In genomic region chr3:185926445-185926844, GRCh38 we compare ENCODE assay signal across 14 cellular contexts. TPM values are rescaled to one million over a fixed set of nuclear protein-coding genes. Genes with fewer than 3 reads are reported as not detected.
DNase-seq lines count a peak whose midpoint lies in the region; ATAC-seq and TF ChIP-seq lines count a peak whose summit lies in the region.
"Had no signal": no experiment of that assay in that cellular context is flagged by ENCODE, and none has a peak within 500 bp of the region (broad histone marks: within the 10 kb centered on the region; RNA-seq: fewer than 3 reads in every experiment).

No MANE protein-coding gene starts in this region.

- H3K4me2 ChIP-seq in DND-41 (ENCODE audit: insufficient read depth, low read length) (peak overlapping the region; percentile 41), PC-9 (no peak overlapping the region)

- H3K27ac Mint-ChIP-seq in neural crest cell (ENCODE audit: unreplicated experiment): no peak overlapping the region

- peaks cover 98% of the 10 kb centered on the region for H3F3A ChIP-seq in PC-9 (ENCODE audit: insufficient read depth, low read depth)

- POLR2A ChIA-PET in PC-9 (lab: Charles Lee; ENCODE audit: unreplicated experiment): interaction anchor here (0.7 kb wide), 2 partner anchors 9 to 192 kb away, joined by 3 to 18 read pairs; no protein-coding TSS in a partner anchor

- H3K27me3 Mint-ChIP-seq in neural crest cell (ENCODE audit: low read depth): peaks cover 8% of the 10 kb centered on the region

- H3K27ac ChIP-seq in DND-41 (ENCODE audit: low read length): no peak overlapping the region
- 0 out of 2 replicates have a peak overlapping the region, but pooled peaks have one; percentile 2 for H3K27ac ChIP-seq in PC-9
- H3K27ac ChIP-seq in duodenal mucosa (ENCODE audit: low read depth, low read length): no peak overlapping the region

- H3K36me3 Mint-ChIP-seq in neural crest cell (ENCODE audit: low read depth): peaks cover 43% of the 10 kb centered on the region

- no peak overlapping the region for H3K9ac ChIP-seq in DND-41 (ENCODE audit: low read depth, low read length)
- no peak overlapping the region for H3K9ac ChIP-seq in duodenal mucosa (ENCODE audit: low read depth in 1 of 2, low read length in 2 of 2)

- H3K79me2 ChIP-seq in DND-41 (ENCODE audit: insufficient read depth, low read length) (peaks cover 100% of the 10 kb centered on the region), PC-9 (ENCODE audit: low read depth) (peaks cover 100% of the 10 kb centered on the region)

- H3K4me3 ChIP-seq in DND-41 (ENCODE audit: low read depth in 1 of 2, low read length in 2 of 2) (no peak overlapping the region), PC-9 (no peak overlapping the region), duodenal mucosa (ENCODE audit: low read depth in 1 of 2, low read length in 2 of 2) (peak overlapping the region; percentile 18 to 19)

- H3K9me3 Mint-ChIP-seq in neural crest cell: no peaks in the 10 kb centered on the region

- H3K27me3 ChIP-seq in DND-41 (ENCODE audit: insufficient read depth, low read length, poor library complexity) (no peaks in the 10 kb centered on the region), PC-9 (ENCODE audit: insufficient read depth, low read depth) (no peaks in the 10 kb centered on the region), duodenal mucosa (ENCODE audit: control insufficient read depth in 1 of 2, insufficient read depth in 2 of 2, low read length in 2 of 2) (no peaks in the 10 kb centered on the region)

- TF ChIP-seq CTCF in DND-41 (IDR thresholded peaks at IDR 0.05; ENCODE audit: borderline replicate concordance, extremely low read depth, low read length, poor library complexity, severe bottlenecking) (no peak), PC-9 (conservative IDR thresholded peaks at IDR 0.05) (no peak), neural crest cell (conservative IDR thresholded peaks at IDR 0.05) (no peak)

- CTCF ChIA-PET in PC-9 (lab: Charles Lee): no interaction called here

- peaks cover 100% of the 10 kb centered on the region for H3K36me3 ChIP-seq in DND-41 (ENCODE audit: insufficient read depth, low read length)
- peaks cover 95% of the 10 kb centered on the region for H3K36me3 ChIP-seq in PC-9 (ENCODE audit: low read depth)
- peaks cover 35 to 58% of the 10 kb centered on the region in 2 donors for H3K36me3 ChIP-seq in duodenal mucosa (ENCODE audit: control insufficient read depth in 1 of 2, insufficient read depth in 2 of 2, low read length in 2 of 2)

- H3K4me1 ChIP-seq in DND-41 (ENCODE audit: insufficient read depth, low read length) (peaks cover 61% of the 10 kb centered on the region), PC-9 (replicated peaks; ENCODE audit: insufficient read depth) (peaks cover 44% of the 10 kb centered on the region), duodenal mucosa (ENCODE audit: control insufficient read depth in 1 of 2, insufficient read depth in 2 of 2, low read length in 2 of 2) (peaks cover 53 to 55% of the 10 kb centered on the region in 2 donors)

- H3K9me2 ChIP-seq in PC-9 (ENCODE audit: insufficient read depth): no peaks in the 10 kb centered on the region

- H3K4me1 Mint-ChIP-seq in neural crest cell: peaks cover 74% of the 10 kb centered on the region

- intact Hi-C loops in PC-9 (cut with micrococcal nuclease; ENCODE audit: unreplicated experiment) (no loop called here), cardiac septum (cut with DNase I) (no loop called here)

- no peak overlapping the region for H2AFZ ChIP-seq in DND-41 (ENCODE audit: low read depth, low read length)
- no peak overlapping the region for H2AFZ ChIP-seq in PC-9

- ATAC-seq in DND-41 (ENCODE audit: insufficient read depth, low read depth) (no peak), HG02642 (IDR thresholded peaks at IDR 0.05; ENCODE audit: poor library complexity, unreplicated experiment) (no peak), HG03175 (IDR thresholded peaks at IDR 0.05; ENCODE audit: unreplicated experiment) (no peak)

- H3K9me3 ChIP-seq in DND-41 (ENCODE audit: insufficient read depth, low read length, severe bottlenecking) (no peaks in the 10 kb centered on the region), PC-9 (ENCODE audit: insufficient read depth, low read depth) (no peaks in the 10 kb centered on the region), duodenal mucosa (ENCODE audit: control insufficient read depth in 1 of 2, low read length in 2 of 2) (no peaks in the 10 kb centered on the region)

- DNase-seq in DND-41 (no peak), PC-9 (no peak), neural crest cell (ENCODE audit: low read depth, low spot score) (no peak), SIG-M5 treated with dmso at 0.1 percent for 504 hours (lab: John Stamatoyannopoulos, UW; ENCODE audit: unreplicated experiment) (no peak), cardiac septum (ENCODE audit: low spot score) (no peak)
- DNase-seq: activated CD4-positive, alpha-beta T cell treated with anti-CD3 and anti-CD28 coated beads, Interleukin-2, amount 50 U/mL, for 4 hours; COR-L47; kidney glomerular epithelial cell; NCI-H146; NCI-H82; stimulated activated CD4-positive, alpha-beta T cell treated with anti-CD3 and anti-CD28 coated beads, Interleukin-2, amount 100 ng/mL, for 24 hours had no signal

- no TSS peak for BruUV-seq in PC-9 (replicated peaks; lab: Mats Ljungman, UMichigan)

- H4K20me1 ChIP-seq in DND-41 (ENCODE audit: insufficient read depth, low read length) (peaks cover 100% of the 10 kb centered on the region), PC-9 (ENCODE audit: insufficient read depth) (peaks cover 100% of the 10 kb centered on the region)

- peak overlapping the region; percentile 49 for H3K4me3 Mint-ChIP-seq in neural crest cell

RNA-seq across cellular contexts. Expression of gene TRA2B, which starts 11.4 kb away (rescaled TPM):
- total RNA-seq in PC-9 (2021) (117 and 158 TPM in 2 replicates), neural crest cell (314 and 329 TPM in 2 replicates), cardiac septum (62.1 TPM)

Comparison
In these comparisons a context has a peak if more than half of its experiments do, and no peak if none do; other contexts are left out.
1. H3K4me3 ChIP-seq: peak in duodenal mucosa (2 of 2); none in DND-41 (0 of 2) and PC-9 (single experiment).